Comparison of ENCODE assay signal across 13 cellular contexts in the genomic region with DNA sequence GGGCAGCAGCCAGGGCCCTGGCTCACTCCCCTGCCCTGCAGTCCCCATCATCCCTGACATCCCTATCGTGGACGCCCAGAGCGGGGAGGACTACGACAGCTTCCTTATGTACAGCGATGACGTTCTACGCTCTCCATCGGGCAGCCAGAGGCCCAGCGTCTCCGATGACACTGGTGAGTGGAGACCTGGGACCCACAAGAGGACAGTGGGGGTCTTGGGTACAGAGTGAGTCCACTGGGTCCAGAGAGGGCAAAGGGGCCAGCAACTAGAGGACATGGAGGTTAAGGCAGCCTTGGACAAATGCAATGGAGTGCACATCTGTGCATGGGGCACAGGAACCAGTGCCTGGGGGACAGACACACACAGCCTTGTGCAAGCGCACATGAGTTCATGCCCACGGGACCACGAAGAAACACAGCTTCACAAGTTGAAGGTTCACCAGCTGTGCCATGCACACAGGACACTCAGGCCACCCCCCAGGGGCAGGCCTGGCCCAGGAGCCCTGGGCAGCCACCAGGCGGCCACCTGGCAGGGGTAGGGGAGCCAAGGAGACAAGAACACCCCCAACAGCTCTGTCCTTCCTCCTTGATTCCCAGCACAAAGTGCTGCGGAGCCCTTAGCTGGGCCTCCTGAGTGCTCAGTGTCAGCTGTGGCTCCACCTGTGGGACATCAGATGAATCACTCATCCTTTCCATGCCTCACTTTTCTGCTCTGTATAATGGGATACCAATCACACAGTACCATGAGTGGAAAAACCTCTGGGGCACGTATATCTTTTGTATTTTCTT. TPM values are rescaled to one million over a fixed set of nuclear protein-coding genes. Genes with fewer than 3 reads are reported as not detected.
DNase-seq lines count a peak whose midpoint lies in the region; ATAC-seq, FAIRE-seq and TF ChIP-seq lines count a peak whose summit lies in the region.
"Had no signal": no experiment of that assay in that cellular context is flagged by ENCODE, and none has a peak within 500 bp of the region (broad histone marks: within the 10 kb centered on the region; RNA-seq: fewer than 3 reads in every experiment).

No MANE protein-coding gene starts in this region.

- no peaks in the 10 kb centered on the region for H3K9me1 ChIP-seq in K562 (ENCODE audit: control insufficient read depth, insufficient read depth, low read length)

- H3K27me3 ChIP-seq in K562 (ENCODE audit: control insufficient read depth in 2 of 2, insufficient read depth in 2 of 2, low read length in 2 of 2), result no peaks in the 10 kb centered on the region
- H3K27me3 ChIP-seq: breast epithelium had no signal

- no peak overlapping the region; a peak in 1 of 4 replicates for H3K9ac ChIP-seq in K562 (ENCODE audit: insufficient read depth in 1 of 2, low read depth in 2 of 2, low read length in 2 of 2)

- no peaks in the 10 kb centered on the region for H3K9me3 Mint-ChIP-seq in activated naive CD4-positive, alpha-beta T cell treated with anti-CD3 and anti-CD28 coated beads, Interleukin-2, amount 50 U/mL, for 24 hours
- H3K9me3 Mint-ChIP-seq in stimulated activated memory B cell treated with anti-CD40 and anti-IgM and Interleukin-4, amounts not matched to agents 10 μg/mL and 1 μg/mL and 100 μg/mL, for 72 hours, result no peaks in the 10 kb centered on the region

- no peak overlapping the region for H3K4me2 ChIP-seq in K562 (ENCODE audit: insufficient read depth, low read length)

- H3K27ac Mint-ChIP-seq in activated naive CD4-positive, alpha-beta T cell treated with anti-CD3 and anti-CD28 coated beads, Interleukin-2, amount 50 U/mL, for 24 hours, result peak overlapping the region; percentile 46
- peak overlapping the region; percentile 74 for H3K27ac Mint-ChIP-seq in stimulated activated memory B cell treated with anti-CD40 and anti-IgM and Interleukin-4, amounts not matched to agents 10 μg/mL and 1 μg/mL and 100 μg/mL, for 72 hours

- WGBS in K562 (ENCODE audit: insufficient coverage, low coverage, missing lambda C conversion rate), result 64% methylated on average over 10 of the region's 16 CpGs

- BruUV-seq in K562 (replicated peaks; lab: Mats Ljungman, UMichigan), result no TSS peak

- no peak for DNase-seq in activated naive CD4-positive, alpha-beta T cell (lab: John Stamatoyannopoulos, UW)
- DNase-seq in NCI-H69 (lab: John Stamatoyannopoulos, UW) (peak; percentile 45), K562 (ENCODE audit: extremely low read depth in 1 of 4, low spot score in 3 of 4) (no peak), NCI-H1105 treated with DMSO at 0.1 percent for 48 hours (lab: John Stamatoyannopoulos, UW) (no peak), epidermal melanocyte (ENCODE audit: insufficient read length, low spot score) (no peak)
- DNase-seq: AML-193; NCI-H446 treated with DMSO at 0.1 percent for 48 hours; SK-N-SH; stimulated activated naive CD4-positive, alpha-beta T cell treated with Interleukin-2 at 50 U/mL for 16 hours had no signal

- no peaks in the 10 kb centered on the region for H3K36me3 ChIP-seq in K562 (ENCODE audit: control insufficient read depth, insufficient read depth, low read length)

- no peak overlapping the region for H2AFZ ChIP-seq in K562 (ENCODE audit: low read depth, low read length)

- TF ChIP-seq EP300 in K562 (IDR thresholded peaks at IDR 0.05; ENCODE audit: low read length), result no peak

- no peaks in the 10 kb centered on the region for H3K9me3 ChIP-seq in K562 (replicated peaks; ENCODE audit: control insufficient read depth, insufficient read depth, low read depth, low read length)
- H3K9me3 ChIP-seq: breast epithelium, SK-N-SH had no signal

- no peak overlapping the region for H3K27ac ChIP-seq in K562 (ENCODE audit: extremely low read depth, low read depth, low read length)

- no peak for TF ChIP-seq POLR2A in K562 (conservative IDR thresholded peaks at IDR 0.05)

- no peaks in the 10 kb centered on the region for H3K27me3 Mint-ChIP-seq in activated naive CD4-positive, alpha-beta T cell treated with anti-CD3 and anti-CD28 coated beads, Interleukin-2, amount 50 U/mL, for 24 hours
- H3K27me3 Mint-ChIP-seq in stimulated activated memory B cell treated with anti-CD40 and anti-IgM and Interleukin-4, amounts not matched to agents 10 μg/mL and 1 μg/mL and 100 μg/mL, for 72 hours, result no peaks in the 10 kb centered on the region

- H3K36me3 Mint-ChIP-seq in activated naive CD4-positive, alpha-beta T cell treated with anti-CD3 and anti-CD28 coated beads, Interleukin-2, amount 50 U/mL, for 24 hours, result no peaks in the 10 kb centered on the region
- no peaks in the 10 kb centered on the region for H3K36me3 Mint-ChIP-seq in stimulated activated memory B cell treated with anti-CD40 and anti-IgM and Interleukin-4, amounts not matched to agents 10 μg/mL and 1 μg/mL and 100 μg/mL, for 72 hours

- H3K4me1 Mint-ChIP-seq in activated naive CD4-positive, alpha-beta T cell treated with anti-CD3 and anti-CD28 coated beads, Interleukin-2, amount 50 U/mL, for 24 hours, result peaks cover 20% of the 10 kb centered on the region
- peaks cover 28% of the 10 kb centered on the region for H3K4me1 Mint-ChIP-seq in stimulated activated memory B cell treated with anti-CD40 and anti-IgM and Interleukin-4, amounts not matched to agents 10 μg/mL and 1 μg/mL and 100 μg/mL, for 72 hours

- intact Hi-C loops in K562 (cut with micrococcal nuclease), result loop anchor here (5.0 to 10.0 kb wide), 2 partner anchors 235 to 252 kb away; a partner anchor contains a TSS

- peaks cover 13 to 73% of the 10 kb centered on the region in 2 experiments for H3K4me1 ChIP-seq in K562 (replicated peaks in 1 of 2; ENCODE audit: control insufficient read depth in 2 of 2, insufficient read depth in 2 of 2, low read length in 2 of 2)

- in situ Hi-C loops in K562 (cut with MboI), result no loop called here

- no peaks in the 10 kb centered on the region for H4K20me1 ChIP-seq in K562 (replicated peaks; ENCODE audit: control insufficient read depth, insufficient read depth, low read length)

- no peaks in the 10 kb centered on the region for H3K79me2 ChIP-seq in K562 (ENCODE audit: control insufficient read depth, insufficient read depth, low read length)

- H3K4me3 ChIP-seq in K562, result no peak overlapping the region

- no peak for ATAC-seq in K562
- no peak for ATAC-seq in stimulated activated memory B cell treated with anti-CD40 and anti-IgM and Interleukin-4, amounts not matched to agents 10 μg/mL and 1 μg/mL and 100 μg/mL, for 72 hours
- no peak for ATAC-seq in GM18868 (IDR thresholded peaks at IDR 0.05; ENCODE audit: unreplicated experiment)

- H3K4me3 Mint-ChIP-seq in activated naive CD4-positive, alpha-beta T cell treated with anti-CD3 and anti-CD28 coated beads, Interleukin-2, amount 50 U/mL, for 24 hours, result peak overlapping the region; percentile 42
- H3K4me3 Mint-ChIP-seq in stimulated activated memory B cell treated with anti-CD40 and anti-IgM and Interleukin-4, amounts not matched to agents 10 μg/mL and 1 μg/mL and 100 μg/mL, for 72 hours, result peak overlapping the region; percentile 72

- no peak for TF ChIP-seq CTCF in K562 (IDR thresholded peaks at IDR 0.05 in 2 of 3, conservative IDR thresholded peaks at IDR 0.05 in 1 of 3; ENCODE audit: insufficient read depth in 2 of 3, low read depth in 1 of 3, low read length in 3 of 3)

- CTCF ChIA-PET in K562 (lab: Yijun Ruan, JAX; ENCODE audit: low intra/inter-chr PET ratio), result interaction anchor here (1.0 to 1.2 kb wide), 2 partner anchors 78 to 120 kb away, joined by 3 to 5 read pairs; a partner anchor contains a TSS

- no peak for TF ChIP-seq RAD21 in K562 (CRISPR knock-in tag; conservative IDR thresholded peaks at IDR 0.05 in 1 of 2, IDR thresholded peaks at IDR 0.05 in 1 of 2)

- POLR2A ChIA-PET in K562 (lab: Yijun Ruan, JAX), result interaction anchor here (0.7 to 14.7 kb wide), 8 partner anchors 10 to 120 kb away, joined by 3 to 464 read pairs (median 6); a partner anchor contains a TSS

- no peak for FAIRE-seq in K562 (lab: Jason Lieb, UNC)

RNA-seq across cellular contexts. Expression of a gene that starts 12.4 kb away (rescaled TPM):
- total RNA-seq in K562 (2011; cell fraction: chromatin; rRNA removed; ENCODE audit: low replicate concordance), result 12.6 and 46.2 TPM in 2 replicates
- total RNA-seq in K562 (2011; cell fraction: nucleolus; rRNA removed), result 46.2 and 53.6 TPM in 2 replicates
- 21.6 and 27.1 TPM in 2 replicates for total RNA-seq in K562 (2011; cell fraction: nucleoplasm; rRNA removed)
- total RNA-seq in K562 (2014; rRNA removed) (51.6 and 58.5 TPM in 2 replicates), K562 (2014; rRNA removed; fragmentation: Illumina TruSeq; extraction: Trizol) (2.2 and 4.2 TPM in 2 replicates), K562 (2015; rRNA removed; fragmentation: Illumina TruSeq; extraction: Trizol) (23.2 and 23.4 TPM in 2 replicates), K562 (2021) (41.6 and 46.7 TPM in 2 replicates)
- polyA plus RNA-seq in K562 (2011; rRNA removed) (17.4 and 31.4 TPM in 2 replicates), K562 (2014; fragmentation: Illumina TruSeq; extraction: Trizol) (6.1 and 15.8 TPM in 2 replicates), K562 (2014; fragmentation: Nextera tagmentation; extraction: Ambion mirVana) (1 to 10 TPM in 1 of 2 experiments, under 1 TPM in 1; 0.45 to 2.1 TPM), K562 (2014; rRNA removed) (36.4 and 40.3 TPM in 2 replicates)
- 40.3 and 101 TPM in 2 replicates for polyA plus RNA-seq in K562 (2011; cell fraction: cytosol; rRNA removed)
- 71.0 and 91.6 TPM in 2 replicates for polyA plus RNA-seq in K562 (2011; cell fraction: nucleus; rRNA removed)
- 29.9 and 60.2 TPM in 2 replicates for polyA plus RNA-seq in K562 (2012)
- polyA minus RNA-seq in K562 (2011; rRNA and poly(A)+ RNA removed), result 7.4 and 9.8 TPM in 2 replicates
- 23.4 and 30.8 TPM in 2 replicates for polyA minus RNA-seq in K562 (2011; cell fraction: cytosol; rRNA and poly(A)+ RNA removed)
- polyA minus RNA-seq in K562 (2011; cell fraction: nucleus; rRNA and poly(A)+ RNA removed), result 18.3 and 25.1 TPM in 2 replicates

RNA-seq across cellular contexts. Expression of a gene that starts 31.3 kb away (rescaled TPM):
- 0.84 and 1.1 TPM in 2 replicates for total RNA-seq in K562 (2011; cell fraction: chromatin; rRNA removed; ENCODE audit: low replicate concordance)
- 1.7 and 2.4 TPM in 2 replicates for total RNA-seq in K562 (2011; cell fraction: nucleolus; rRNA removed)
- 1.4 and 1.9 TPM in 2 replicates for total RNA-seq in K562 (2011; cell fraction: nucleoplasm; rRNA removed)
- total RNA-seq in K562 (2014; rRNA removed) (0.05 and 0.82 TPM in 2 replicates), K562 (2014; rRNA removed; fragmentation: Illumina TruSeq; extraction: Trizol) (not detected in 2 replicates), K562 (2015; rRNA removed; fragmentation: Illumina TruSeq; extraction: Trizol) (0.25 and 0.26 TPM in 2 replicates), K562 (2021) (0.89 and 2.8 TPM in 2 replicates)
- polyA plus RNA-seq in K562 (2011; rRNA removed) (0.95 and 1.3 TPM in 2 replicates), K562 (2014; fragmentation: Illumina TruSeq; extraction: Trizol) (0.58 and 0.86 TPM in 2 replicates), K562 (2014; fragmentation: Nextera tagmentation; extraction: Ambion mirVana) (not detected), K562 (2014; rRNA removed) (0.93 and 1.2 TPM in 2 replicates)
- 1.1 and 2.0 TPM in 2 replicates for polyA plus RNA-seq in K562 (2011; cell fraction: cytosol; rRNA removed)
- polyA plus RNA-seq in K562 (2011; cell fraction: nucleus; rRNA removed), result 2.3 and 2.6 TPM in 2 replicates
- 1.9 and 4.1 TPM in 2 replicates for polyA plus RNA-seq in K562 (2012)
- polyA minus RNA-seq in K562 (2011; rRNA and poly(A)+ RNA removed), result 0.24 and 0.32 TPM in 2 replicates
- 3.4 and 4.2 TPM in 2 replicates for polyA minus RNA-seq in K562 (2011; cell fraction: cytosol; rRNA and poly(A)+ RNA removed)
- polyA minus RNA-seq in K562 (2011; cell fraction: nucleus; rRNA and poly(A)+ RNA removed), result 0.89 and 1.2 TPM in 2 replicates

RNA-seq across cellular contexts. Expression of a gene that starts 32.0 kb away (rescaled TPM):
- 112 and 148 TPM in 2 replicates for total RNA-seq in K562 (2011; cell fraction: chromatin; rRNA removed; ENCODE audit: low replicate concordance)
- total RNA-seq in K562 (2011; cell fraction: nucleolus; rRNA removed), result 60.9 and 67.9 TPM in 2 replicates
- total RNA-seq in K562 (2011; cell fraction: nucleoplasm; rRNA removed), result 116 and 161 TPM in 2 replicates
- 12.8 and 16.0 TPM in 2 replicates for total RNA-seq in K562 (2014; rRNA removed)
- 24.8 and 27.6 TPM in 2 replicates for total RNA-seq in K562 (2014; rRNA removed; fragmentation: Illumina TruSeq; extraction: Trizol)
- 25.8 and 27.7 TPM in 2 replicates for total RNA-seq in K562 (2015; rRNA removed; fragmentation: Illumina TruSeq; extraction: Trizol)
- total RNA-seq in K562 (2021), result 22.2 and 26.7 TPM in 2 replicates
- polyA plus RNA-seq in K562 (2011; rRNA removed), result 38.6 and 38.7 TPM in 2 replicates
- 17.7 and 26.9 TPM in 2 replicates for polyA plus RNA-seq in K562 (2011; cell fraction: cytosol; rRNA removed)
- polyA plus RNA-seq in K562 (2011; cell fraction: nucleus; rRNA removed), result 31.3 and 35.3 TPM in 2 replicates
- 20.2 and 24.9 TPM in 2 replicates for polyA plus RNA-seq in K562 (2012)
- polyA plus RNA-seq in K562 (2014; fragmentation: Illumina TruSeq; extraction: Trizol), result 36.5 and 38.1 TPM in 2 replicates
- 10 to 100 TPM; 13.7 to 18.8 TPM for polyA plus RNA-seq in K562 (2014; fragmentation: Nextera tagmentation; extraction: Ambion mirVana)
- polyA plus RNA-seq in K562 (2014; rRNA removed), result 24.2 and 25.4 TPM in 2 replicates
- 25.3 and 43.9 TPM in 2 replicates for polyA minus RNA-seq in K562 (2011; rRNA and poly(A)+ RNA removed)
- polyA minus RNA-seq in K562 (2011; cell fraction: cytosol; rRNA and poly(A)+ RNA removed), result 6.6 and 14.4 TPM in 2 replicates
- 17.8 and 34.1 TPM in 2 replicates for polyA minus RNA-seq in K562 (2011; cell fraction: nucleus; rRNA and poly(A)+ RNA removed)
